ENCODE assay signal across 25 cellular contexts in the genomic region with DNA sequence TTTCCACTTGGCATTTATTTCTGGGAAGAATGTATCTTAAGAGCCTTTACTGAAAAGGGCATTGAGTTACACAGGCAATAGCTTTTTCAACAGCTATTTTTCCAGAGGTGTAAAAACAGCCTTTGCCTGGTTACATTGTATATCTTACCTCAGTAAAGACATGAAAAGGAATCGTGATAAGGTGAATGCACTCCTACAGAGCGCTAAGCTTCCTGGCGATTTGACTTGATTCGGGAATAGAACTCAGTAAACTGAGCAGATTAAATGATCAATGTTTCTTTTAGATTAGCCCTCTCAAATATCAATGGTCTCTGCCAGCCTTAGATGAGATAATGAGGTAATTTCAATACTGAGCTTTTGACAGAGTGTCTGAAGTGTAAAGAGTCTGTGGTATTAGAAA.
"Had no signal": no experiment of that assay in that cellular context is flagged by ENCODE, and none has a peak within 500 bp of the region (broad histone marks: within the 10 kb centered on the region; RNA-seq: fewer than 3 reads in every experiment).

No MANE protein-coding gene starts in this region.

- DNase-seq: dorsolateral prefrontal cortex; effector CD4-positive, alpha-beta T cell; erythroblast; esophagus squamous epithelium; hypothalamus; mucosa of descending colon; naive B cell; right lobe of liver; small intestine; stimulated activated CD4-positive, alpha-beta T cell treated with anti-CD3 and anti-CD28 coated beads, Interleukin-1b, Interleukin-23, amount 100 ng/mL, for 48 hours; stimulated activated CD4-positive, alpha-beta T cell treated with anti-CD3 and anti-CD28 coated beads, Interleukin-4, amount 100 ng/mL, for 1 hour; stimulated activated CD8-positive, alpha-beta memory T cell treated with anti-CD3 and anti-CD28 coated beads, Interleukin-4, amount 100 ng/mL, for 48 hours; stimulated activated naive CD4-positive, alpha-beta T cell; stimulated activated naive CD8-positive, alpha-beta T cell treated with anti-CD3 and anti-CD28 coated beads, Interleukin-15, amount 100 ng/mL, for 72 hours; transverse colon; upper lobe of right lung; uterus had no signal

- H3K27me3 ChIP-seq: dorsolateral prefrontal cortex, esophagus squamous epithelium, neutrophil, right lobe of liver, suprapubic skin, transverse colon, upper lobe of right lung, uterus had no signal

- H3K27ac ChIP-seq: dorsolateral prefrontal cortex, esophagus squamous epithelium, neutrophil, parathyroid adenoma, right lobe of liver, suprapubic skin, transverse colon, upper lobe of right lung, uterus had no signal

- H3K4me1 ChIP-seq: parathyroid adenoma, right lobe of liver, suprapubic skin, transverse colon, upper lobe of right lung, uterus had no signal

- H3K9ac ChIP-seq: parathyroid adenoma had no signal

- H3K36me3 ChIP-seq: esophagus squamous epithelium, neutrophil, right lobe of liver, suprapubic skin, transverse colon, upper lobe of right lung, uterus had no signal

- H3K4me3 Mint-ChIP-seq: memory B cell; mesothelial cell of epicardium; naive B cell; stimulated activated naive CD8-positive, alpha-beta T cell treated with anti-CD3 and anti-CD28 coated beads, Interleukin-15, amount 100 ng/mL, for 72 hours had no signal

- H3K36me3 Mint-ChIP-seq: memory B cell, mesothelial cell of epicardium had no signal

- H3K4me3 ChIP-seq: dorsolateral prefrontal cortex, esophagus squamous epithelium, lung, mucosa of descending colon, right lobe of liver, suprapubic skin, transverse colon, upper lobe of right lung, uterus had no signal

- H3K4me1 Mint-ChIP-seq: mesothelial cell of epicardium; stimulated activated naive CD8-positive, alpha-beta T cell treated with anti-CD3 and anti-CD28 coated beads, Interleukin-15, amount 100 ng/mL, for 72 hours had no signal

- ATAC-seq: left lobe of liver; mucosa of descending colon; right lobe of liver; stimulated activated naive CD8-positive, alpha-beta T cell treated with anti-CD3 and anti-CD28 coated beads, Interleukin-15, amount 100 ng/mL, for 72 hours; upper lobe of right lung had no signal

- H3K9me3 ChIP-seq: neutrophil, right lobe of liver, suprapubic skin, transverse colon, upper lobe of right lung, uterus had no signal

- H3K27ac Mint-ChIP-seq: memory B cell; mesothelial cell of epicardium; naive B cell; progenitor cell of endocrine pancreas; stimulated activated naive CD8-positive, alpha-beta T cell treated with anti-CD3 and anti-CD28 coated beads, Interleukin-15, amount 100 ng/mL, for 72 hours had no signal
